ENCODE assay signal across 8 cellular contexts in genomic region chr19:51688665-51689571, GRCh38. TPM values are rescaled to one million over a fixed set of nuclear protein-coding genes. Genes with fewer than 3 reads are reported as not detected.
DNase-seq lines count a peak whose midpoint lies in the region; ATAC-seq, FAIRE-seq and TF ChIP-seq lines count a peak whose summit lies in the region.

No MANE protein-coding gene starts in this region.

- H3K27ac ChIP-seq in H1 (ENCODE audit: low read depth, low read length) (no peak overlapping the region), lower lobe of right lung (peak overlapping the region; percentile 84), stomach smooth muscle (ENCODE audit: low read length) (peak overlapping the region; percentile 92)

- peak overlapping the region; percentile 2 for H4K5ac ChIP-seq in H1 (ENCODE audit: insufficient read length, low read depth, low read length)

- peak overlapping the region; percentile 86 for H2AFZ ChIP-seq in H1 (ENCODE audit: low read length)

- H2BK12ac ChIP-seq in H1 (ENCODE audit: low read depth, low read length): peak overlapping the region; percentile 39; the same call in 1 of the 2 replicates

- H3K9ac ChIP-seq in H1 (replicated peaks in 1 of 4; ENCODE audit: extremely low read depth in 1 of 4, low read depth in 3 of 4, low read length in 3 of 4) (no peak overlapping the region; a peak in 1 of 7 replicates), stomach smooth muscle (ENCODE audit: low read length in 2 of 2) (peak overlapping the region; percentile 86 to 87)

- intact Hi-C loops in lower lobe of right lung (cut with DNase I): no loop called here

- H3K36me3 Mint-ChIP-seq in T-helper 17 cell (ENCODE audit: low read depth): peaks cover 12% of the 10 kb centered on the region

- whole genome bisulfite sequencing in H1 (ENCODE audit: extremely low coverage in 1 of 2, insufficient coverage in 1 of 2, insufficient read length in 1 of 2, insufficient replicate concordance in 2 of 2, low coverage in 1 of 2, low lambda C conversion rate in 2 of 2, missing lambda C conversion rate in 1 of 2), 2 experiments: 0% methylated on average over 9 of the region's 63 CpGs; no CpG with 5 or more reads in 1 of the 2 experiments

- no peak overlapping the region for H3K56ac ChIP-seq in H1 (replicated peaks; ENCODE audit: insufficient read length, low read depth, low read length)

- peak overlapping the region; percentile 96 for H3K27ac Mint-ChIP-seq in T-helper 17 cell

- H2BK5ac ChIP-seq in H1 (ENCODE audit: low read depth, low read length): peak overlapping the region; percentile 83; the same call in 1 of the 2 replicates

- H3K4me3 ChIP-seq in H1 (ENCODE audit: extremely low read depth in 1 of 4, insufficient read depth in 2 of 4, low read depth in 3 of 4, low read length in 4 of 4): peak overlapping the region; percentile 64 to 75 (median 66)
- peak overlapping the region; percentile 87 for H3K4me3 ChIP-seq in lower lobe of right lung
- peak overlapping the region; percentile 92 to 95 for H3K4me3 ChIP-seq in stomach smooth muscle (ENCODE audit: low read length in 2 of 2)

- no peak overlapping the region for H2BK120ac ChIP-seq in H1 (replicated peaks; ENCODE audit: low read depth, low read length)

- H3K36me3 ChIP-seq in H1 (ENCODE audit: control insufficient read depth in 2 of 4, insufficient read depth in 4 of 4, low read length in 3 of 4) (no peaks in the 10 kb centered on the region), lower lobe of right lung (peaks cover 13% of the 10 kb centered on the region), stomach smooth muscle (ENCODE audit: control insufficient read depth in 2 of 2, insufficient read depth in 2 of 2, low read length in 2 of 2) (peaks cover 0 to 11% of the 10 kb centered on the region in 2 donors)

- TF ChIP-seq RAD21 in H1 (IDR thresholded peaks at IDR 0.05 in 1 of 2, conservative IDR thresholded peaks at IDR 0.05 in 1 of 2; ENCODE audit: low read depth in 2 of 2, low read length in 2 of 2): no peak

- H3K14ac ChIP-seq in H1 (ENCODE audit: insufficient read length): no peak overlapping the region

- POLR2A ChIA-PET in H1 (lab: Charles Lee; ENCODE audit: partially characterized antibody): interaction anchor here (1.3 to 4.2 kb wide), 4 partner anchors 9 to 18 kb away, joined by 3 to 28 read pairs (median 8); no protein-coding TSS in a partner anchor

- FAIRE-seq in H1 (lab: Jason Lieb, UNC): no peak

- H2AK5ac ChIP-seq in H1 (ENCODE audit: low read depth, low read length): no peak overlapping the region

- no peak overlapping the region for H3K23ac ChIP-seq in H1 (ENCODE audit: insufficient read length)

- no peak overlapping the region for H4K8ac ChIP-seq in H1 (ENCODE audit: extremely low read depth, insufficient read depth, low read length)

- no peak for TF ChIP-seq EP300 in H1 (IDR thresholded peaks at IDR 0.05; ENCODE audit: borderline replicate concordance in 1 of 2, low read depth in 2 of 2, low read length in 2 of 2)

- H3K4me2 ChIP-seq in H1 (ENCODE audit: insufficient read depth in 1 of 2, low read depth in 2 of 2, low read length in 2 of 2): peak overlapping the region; percentile 78 to 97

- no peaks in the 10 kb centered on the region for H4K20me1 ChIP-seq in H1 (replicated peaks in 1 of 2; ENCODE audit: control insufficient read depth in 1 of 2, insufficient read depth in 2 of 2, low read length in 2 of 2)

- no peaks in the 10 kb centered on the region for H3K27me3 ChIP-seq in H1 (replicated peaks in 1 of 4; ENCODE audit: control insufficient read depth in 3 of 4, extremely low read depth in 1 of 4, insufficient read depth in 3 of 4, low read length in 3 of 4)
- no peaks in the 10 kb centered on the region for H3K27me3 ChIP-seq in lower lobe of right lung (ENCODE audit: low read depth)
- H3K27me3 ChIP-seq in stomach smooth muscle (ENCODE audit: control insufficient read depth in 1 of 2, insufficient read depth in 2 of 2, low read length in 2 of 2): no peaks in the 10 kb centered on the region

- peaks cover 38% of the 10 kb centered on the region for H3K4me1 Mint-ChIP-seq in T-helper 17 cell

- ATAC-seq in T-helper 17 cell (no peak), lower lobe of right lung (peak; percentile 91 to 94), HG02571 (IDR thresholded peaks at IDR 0.05; ENCODE audit: unreplicated experiment) (no peak)

- H3K27me3 Mint-ChIP-seq in T-helper 17 cell: no peaks in the 10 kb centered on the region

- peak overlapping the region; percentile 56; the same call in 1 of the 2 replicates for H3K18ac ChIP-seq in H1 (ENCODE audit: extremely low read depth, low read length)

- no peak overlapping the region for H2BK20ac ChIP-seq in H1 (ENCODE audit: low read length)

- peaks cover 9% of the 10 kb centered on the region for H3K79me1 ChIP-seq in H1 (ENCODE audit: low read depth, low read length)

- H3K4me1 ChIP-seq in H1 (replicated peaks in 1 of 4; ENCODE audit: control insufficient read depth in 3 of 4, insufficient read depth in 4 of 4, low read length in 3 of 4) (peaks cover 0 to 18% (median 11%) of the 10 kb centered on the region in 4 experiments; a peak in 5 of 7 replicates), lower lobe of right lung (peaks cover 37% of the 10 kb centered on the region), stomach smooth muscle (ENCODE audit: control insufficient read depth, insufficient read depth, low read length) (peaks cover 43% of the 10 kb centered on the region)

- DNase-seq in DMS114 treated with DMSO at 0.1 percent for 48 hours (lab: John Stamatoyannopoulos, UW; ENCODE audit: unreplicated experiment): peak; percentile 61
- peak; percentile 92 for DNase-seq in LHCN-M2 (ENCODE audit: low read depth)
- DNase-seq in T-helper 17 cell: no peak
- DNase-seq in H1 (ENCODE audit: low read depth in 1 of 2, low spot score in 2 of 2): peak in 1 of 2 experiments; percentile 80
- peak; percentile 88 for DNase-seq in lower lobe of right lung
- DNase-seq in T-helper 9 cell: no peak

- peaks cover 23% of the 10 kb centered on the region for H3K23me2 ChIP-seq in H1 (ENCODE audit: low read depth, low read length)

- H3K9me3 ChIP-seq in T-helper 17 cell (ENCODE audit: control insufficient read depth, low read length, poor library complexity, severe bottlenecking) (no peaks in the 10 kb centered on the region), H1 (ENCODE audit: insufficient read depth in 2 of 2, low read depth in 1 of 2, low read length in 1 of 2) (peaks cover 6 to 10% of the 10 kb centered on the region in 2 experiments; a peak in 3 of 4 replicates), lower lobe of right lung (no peaks in the 10 kb centered on the region), stomach smooth muscle (ENCODE audit: control insufficient read depth in 2 of 2, low read length in 2 of 2) (no peaks in the 10 kb centered on the region)

- CTCF ChIA-PET in H1 (lab: Charles Lee; ENCODE audit: partially characterized antibody): interaction anchor here (0.6 to 2.1 kb wide), 4 partner anchors 12 to 89 kb away, joined by 3 to 15 read pairs (median 4); no protein-coding TSS in a partner anchor

- no peak overlapping the region for H3K4ac ChIP-seq in H1 (replicated peaks; ENCODE audit: insufficient read length, low read depth, low read length)

- peak overlapping the region; percentile 96 for H3K4me3 Mint-ChIP-seq in T-helper 17 cell

- TF ChIP-seq CTCF in H1 (IDR thresholded peaks at IDR 0.05; ENCODE audit: control extremely low read depth in 1 of 3, insufficient read depth in 1 of 3, low read depth in 1 of 3, low read length in 3 of 3) (no peak), lower lobe of right lung (IDR thresholded peaks at IDR 0.05) (no peak)

- peaks cover 0 to 12% of the 10 kb centered on the region in 2 experiments; a peak in 2 of 4 replicates for H3K79me2 ChIP-seq in H1 (ENCODE audit: control insufficient read depth in 1 of 2, insufficient read depth in 2 of 2, low read length in 2 of 2)

- no peak for TF ChIP-seq POLR2A in H1 (IDR thresholded peaks at IDR 0.05; ENCODE audit: control extremely low read depth in 1 of 2, low read depth in 2 of 2, low read length in 2 of 2)

- peak overlapping the region; percentile 62 for H4K91ac ChIP-seq in H1 (replicated peaks; ENCODE audit: insufficient read length, low read length)

- peak overlapping the region; percentile 75; the same call in 1 of the 2 replicates for H2BK15ac ChIP-seq in H1 (ENCODE audit: low read length)

RNA-seq across cellular contexts. Expression of gene SPACA6, which starts 4.2 kb away (rescaled TPM):
- 12.9 and 27.3 TPM in 2 replicates for total RNA-seq in LHCN-M2 (2014; rRNA removed)
- 15.1 TPM for polyA plus RNA-seq in LHCN-M2 (2012)
- total RNA-seq in T-helper 17 cell: 1 to 10 TPM; 4.3 to 6.4 TPM
- 4.1 and 7.5 TPM in 2 replicates for total RNA-seq in H1 (2021; fragmentation: NEBNext Ultra II Directional; extraction: Animal tissue kit (Norgen Biotek cat#: 25700))
- 7.1 and 9.7 TPM in 2 replicates for polyA plus RNA-seq in H1 (2011; rRNA removed)
- polyA plus RNA-seq in H1 (2011; cell fraction: cytosol; rRNA removed): 8.5 TPM
- polyA plus RNA-seq in H1 (2011; cell fraction: nucleus; rRNA removed): 23.1 TPM
- polyA plus RNA-seq in H1 (2012, experiment 1 of 2): 6.3 to 8.0 TPM (median 7.3 TPM) in 4 replicates
- polyA plus RNA-seq in H1 (2012, experiment 2 of 2): 6.1 TPM
- 4.7 TPM for polyA plus RNA-seq in H1 (2013, experiment 1 of 2)
- polyA plus RNA-seq in H1 (2013, experiment 2 of 2): 4.4 TPM
- 1.3 and 2.3 TPM in 2 replicates for polyA minus RNA-seq in H1 (2011; rRNA and poly(A)+ RNA removed)
- 1.4 TPM for polyA minus RNA-seq in H1 (2011; cell fraction: cytosol; rRNA and poly(A)+ RNA removed)
- 7.4 TPM for polyA minus RNA-seq in H1 (2011; cell fraction: nucleus; rRNA and poly(A)+ RNA removed)
- total RNA-seq in lower lobe of right lung: 19.8 TPM

RNA-seq across cellular contexts. Expression of gene HAS1, which starts 34.9 kb away (rescaled TPM):
- total RNA-seq in LHCN-M2 (2014; rRNA removed) (59.1 and 139 TPM in 2 replicates), T-helper 17 cell (not detected), lower lobe of right lung (not detected)
- 1.6 TPM for polyA plus RNA-seq in LHCN-M2 (2012)
- total RNA-seq in H1 (2021; fragmentation: NEBNext Ultra II Directional; extraction: Animal tissue kit (Norgen Biotek cat#: 25700)): 0.19 TPM in 1 of 2 replicates, not detected in the other
- polyA plus RNA-seq in H1 (2011; rRNA removed): 1.5 and 1.9 TPM in 2 replicates
- 1.2 TPM for polyA plus RNA-seq in H1 (2011; cell fraction: cytosol; rRNA removed)
- polyA plus RNA-seq in H1 (2011; cell fraction: nucleus; rRNA removed): 1.6 TPM
- polyA plus RNA-seq in H1 (2012, experiment 1 of 2): 0.76 to 1.2 TPM (median 1.00 TPM) in 4 replicates
- 1.2 TPM for polyA plus RNA-seq in H1 (2012, experiment 2 of 2)
- polyA plus RNA-seq in H1 (2013, experiment 1 of 2): 0.51 TPM
- 0.28 TPM for polyA plus RNA-seq in H1 (2013, experiment 2 of 2)
- 0.19 and 0.32 TPM in 2 replicates for polyA minus RNA-seq in H1 (2011; rRNA and poly(A)+ RNA removed)
- polyA minus RNA-seq in H1 (2011; cell fraction: cytosol; rRNA and poly(A)+ RNA removed): not detected
- polyA minus RNA-seq in H1 (2011; cell fraction: nucleus; rRNA and poly(A)+ RNA removed): 1.5 TPM

RNA-seq across cellular contexts. Expression of gene SIGLEC14, which starts 42.3 kb away (rescaled TPM):
- total RNA-seq in LHCN-M2 (2014; rRNA removed): not detected in 2 replicates
- 0.04 TPM for polyA plus RNA-seq in LHCN-M2 (2012)
- total RNA-seq in T-helper 17 cell: 1 to 10 TPM in 1 of 2 donors, under 1 TPM in 1; 0.86 to 3.3 TPM
- total RNA-seq in H1 (2021; fragmentation: NEBNext Ultra II Directional; extraction: Animal tissue kit (Norgen Biotek cat#: 25700)): not detected in 2 replicates
- not detected in 2 replicates for polyA plus RNA-seq in H1 (2011; rRNA removed)
- polyA plus RNA-seq in H1 (2011; cell fraction: cytosol; rRNA removed): not detected
- polyA plus RNA-seq in H1 (2011; cell fraction: nucleus; rRNA removed): not detected
- 0.08 TPM in 1 of 4 replicates, not detected in the others for polyA plus RNA-seq in H1 (2012, experiment 1 of 2)
- not detected for polyA plus RNA-seq in H1 (2012, experiment 2 of 2)
- not detected for polyA plus RNA-seq in H1 (2013, experiment 1 of 2)
- 0.04 TPM for polyA plus RNA-seq in H1 (2013, experiment 2 of 2)
- polyA minus RNA-seq in H1 (2011; rRNA and poly(A)+ RNA removed): not detected in 2 replicates
- not detected for polyA minus RNA-seq in H1 (2011; cell fraction: cytosol; rRNA and poly(A)+ RNA removed)
- not detected for polyA minus RNA-seq in H1 (2011; cell fraction: nucleus; rRNA and poly(A)+ RNA removed)
- 20.3 TPM for total RNA-seq in lower lobe of right lung

RNA-seq across cellular contexts. Expression of gene SIGLEC5, which starts 58.7 kb away (rescaled TPM):
- total RNA-seq in LHCN-M2 (2014; rRNA removed): not detected in 2 replicates
- polyA plus RNA-seq in LHCN-M2 (2012): not detected
- total RNA-seq in T-helper 17 cell: under 1 TPM in 1 of 2 donors, not detected in 1; 0.37 TPM
- total RNA-seq in H1 (2021; fragmentation: NEBNext Ultra II Directional; extraction: Animal tissue kit (Norgen Biotek cat#: 25700)): not detected in 2 replicates
- not detected in 2 replicates for polyA plus RNA-seq in H1 (2011; rRNA removed)
- polyA plus RNA-seq in H1 (2011; cell fraction: cytosol; rRNA removed): not detected
- polyA plus RNA-seq in H1 (2011; cell fraction: nucleus; rRNA removed): not detected
- not detected in 4 replicates for polyA plus RNA-seq in H1 (2012, experiment 1 of 2)
- not detected for polyA plus RNA-seq in H1 (2012, experiment 2 of 2)
- not detected for polyA plus RNA-seq in H1 (2013, experiment 1 of 2)
- polyA plus RNA-seq in H1 (2013, experiment 2 of 2): not detected
- not detected in 2 replicates for polyA minus RNA-seq in H1 (2011; rRNA and poly(A)+ RNA removed)
- polyA minus RNA-seq in H1 (2011; cell fraction: cytosol; rRNA and poly(A)+ RNA removed): not detected
- polyA minus RNA-seq in H1 (2011; cell fraction: nucleus; rRNA and poly(A)+ RNA removed): not detected
- 3.1 TPM for total RNA-seq in lower lobe of right lung

Comparison
In these comparisons a context has a peak if more than half of its experiments do, and no peak if none do; other contexts are left out.
1. DNase-seq: peak in DMS114 treated with DMSO at 0.1 percent for 48 hours (single experiment), LHCN-M2 (single experiment) and lower lobe of right lung (single experiment); none in T-helper 17 cell (0 of 3) and T-helper 9 cell (single experiment).
2. ATAC-seq: peak in lower lobe of right lung (2 of 2); none in T-helper 17 cell (single experiment) and HG02571 (single experiment).
3. H3K9ac ChIP-seq: peak in stomach smooth muscle (2 of 2); none in H1 (0 of 4).
4. RNA of gene HAS1, which starts 34.9 kb away (total RNA-seq): 59.1 to 139 TPM in LHCN-M2; not detected in lower lobe of right lung (single experiment), 0.19 TPM in H1 and not detected in T-helper 17 cell; every median in the first group is over 10 times any median in the second.
5. Peak in every context shown above with its lines, with median percentiles within 50 percentile points of each other: H3K4me3 ChIP-seq.